ENCODE assay signal across 8 cellular contexts in genomic region chr15:43105778-43106485, GRCh38. TPM values are rescaled to one million over a fixed set of nuclear protein-coding genes. Genes with fewer than 3 reads are reported as not detected.
DNase-seq lines count a peak whose midpoint lies in the region; ATAC-seq, FAIRE-seq and TF ChIP-seq lines count a peak whose summit lies in the region.

UBR1 (minus strand) TSS chr15:43106038; CDS start chr15:43106022, 16 bp downstream.

- H3K4me3 Mint-ChIP-seq in T-helper 17 cell = peak within 1 kb of the TSS; percentile 97

- peak in 3 of 4 donors; percentile 10 to 77 (median 53) for TF ChIP-seq EP300 in upper lobe of left lung (IDR thresholded peaks at IDR 0.05)

- H3K27me3 Mint-ChIP-seq in T-helper 17 cell = no peaks in the 10 kb centered on the region

- peak within 1 kb of the TSS; percentile 92 to 95 (median 92) for H3K27ac ChIP-seq in upper lobe of left lung

- TF ChIP-seq POLR2A in GM12892 (IDR thresholded peaks at IDR 0.05; ENCODE audit: low read depth, low read length) (peak; percentile 76), upper lobe of left lung (IDR thresholded peaks at IDR 0.05) (peak in 3 of 4 donors; percentile 57 to 78 (median 58))

- DNase-seq in GM12892 (ENCODE audit: insufficient read length) (peak; percentile 70), NCI-H1694 treated with DMSO at 0.1 percent for 48 hours (lab: John Stamatoyannopoulos, UW) (peak; percentile 81), T-helper 17 cell (peak; percentile 71 to 78 (median 73)), amniotic stem cell (lab: John Stamatoyannopoulos, UW) (peak; percentile 83), left cardiac atrium (peak; percentile 95), posterior vena cava (ENCODE audit: low spot score) (peak; percentile 98), upper lobe of left lung (peak; percentile 92 to 93)

- peaks cover 41% of the 10 kb centered on the region for H3K4me1 Mint-ChIP-seq in T-helper 17 cell

- intact Hi-C loops in left cardiac atrium (cut with DNase I) (no loop called here), posterior vena cava (cut with DNase I) (no loop called here)

- peaks cover 16 to 45% (median 25%) of the 10 kb centered on the region in 4 donors for H3K4me1 ChIP-seq in upper lobe of left lung

- WGBS in upper lobe of left lung, 2 donors = 0% methylated on average over 10 to 23 of the region's 33 CpGs

- ATAC-seq in HG02870 (IDR thresholded peaks at IDR 0.05; ENCODE audit: unreplicated experiment) (peak; percentile 86), T-helper 17 cell (peak; percentile 88), left cardiac atrium (peak; percentile 99), upper lobe of left lung (ENCODE audit: low FRiP score in 2 of 2) (peak; percentile 96 to 99)

- no peaks in the 10 kb centered on the region for H3K9me3 ChIP-seq in T-helper 17 cell (ENCODE audit: control insufficient read depth, low read length, poor library complexity, severe bottlenecking)
- no peaks in the 10 kb centered on the region for H3K9me3 ChIP-seq in upper lobe of left lung

- FAIRE-seq in GM12892 (lab: Jason Lieb, UNC) = peak; percentile 70

- peaks cover 0 to 13% (median 0%) of the 10 kb centered on the region in 4 donors for H3K36me3 ChIP-seq in upper lobe of left lung

- peaks cover 6% of the 10 kb centered on the region for H3K36me3 Mint-ChIP-seq in T-helper 17 cell (ENCODE audit: low read depth)

- peak within 1 kb of the TSS; percentile 99 for H3K27ac Mint-ChIP-seq in T-helper 17 cell

- no peak for TF ChIP-seq CTCF in upper lobe of left lung (IDR thresholded peaks at IDR 0.05)

- no peaks in the 10 kb centered on the region for H3K27me3 ChIP-seq in upper lobe of left lung

- H3K4me3 ChIP-seq in upper lobe of left lung = peak within 1 kb of the TSS; percentile 56 to 81 (median 77)

RNA-seq across cellular contexts. Expression of gene UBR1, which starts in this region (rescaled TPM):
- polyA plus RNA-seq in GM12892 (2012; ENCODE audit: missing spikeins) = 13.2 TPM
- total RNA-seq in T-helper 17 cell (10 to 100 TPM; 42.4 to 56.7 TPM), left cardiac atrium (10 to 100 TPM; 18.0 to 21.5 TPM), posterior vena cava (10 to 100 TPM; 36.5 to 39.1 TPM), upper lobe of left lung (10 to 100 TPM; 23.7 to 49.2 (median 27.2) TPM)

Comparison
In these comparisons a context has a peak if more than half of its experiments do, and no peak if none do; other contexts are left out.
1. Peak in every context shown above with its lines: DNase-seq, ATAC-seq, H3K4me3 ChIP-seq and H3K27ac ChIP-seq.